ENCODE assay signal across 12 cellular contexts in the genomic region with DNA sequence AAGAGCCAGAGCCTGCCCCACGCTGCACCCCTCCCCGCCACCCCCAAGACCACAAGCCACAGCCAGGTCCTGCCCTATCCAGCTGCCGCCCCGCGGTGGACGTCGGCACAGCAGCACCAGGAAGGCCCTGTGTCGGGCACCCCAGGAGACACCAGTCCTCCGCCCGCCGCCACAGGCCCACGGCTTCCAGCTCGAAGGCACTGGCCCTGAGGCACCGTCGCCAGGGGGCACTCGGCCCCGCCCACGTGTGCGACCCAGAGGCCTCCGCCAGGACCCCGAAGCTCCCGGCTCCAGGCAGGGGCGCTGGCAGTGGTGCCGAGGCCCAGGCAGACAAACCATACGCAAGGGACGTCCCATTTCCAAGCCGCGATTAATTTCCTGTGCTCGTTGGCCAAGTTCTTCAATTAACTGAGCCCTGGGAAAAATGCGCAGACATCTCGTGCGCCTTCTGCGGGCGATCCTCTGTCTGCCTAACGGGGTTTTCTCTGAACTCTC. TPM values are rescaled to one million over a fixed set of nuclear protein-coding genes. Genes with fewer than 3 reads are reported as not detected.
DNase-seq lines count a peak whose midpoint lies in the region; ATAC-seq and TF ChIP-seq lines count a peak whose summit lies in the region.
"Had no signal": no experiment of that assay in that cellular context is flagged by ENCODE, and none has a peak within 500 bp of the region (broad histone marks: within the 10 kb centered on the region; RNA-seq: fewer than 3 reads in every experiment).

No MANE protein-coding gene starts in this region.

- intact Hi-C loops in left ventricle myocardium inferior (cut with micrococcal nuclease) (no loop called here), Right ventricle myocardium superior (cut with DNase I) (no loop called here)

- DNase-seq in left ventricle myocardium inferior, result no peak
- DNase-seq in Right ventricle myocardium superior, result no peak
- DNase-seq in NT2/D1 (ENCODE audit: low read depth, low spot score), result no peak
- DNase-seq in stimulated activated naive B cell treated with anti-CD40 and anti-IgM and Interleukin-4, amounts not matched to agents 10 μg/mL and 1 μg/mL and 100 μg/mL, for 72 hours, result no peak
- DNase-seq in progenitor cell of endocrine pancreas (ENCODE audit: low spot score, unreplicated experiment), result no peak
- no peak for DNase-seq in activated effector memory CD4-positive, alpha-beta T cell treated with Interleukin-2 at 50 U/mL for 16 hours

- H3K27me3 Mint-ChIP-seq in stimulated activated naive B cell treated with anti-CD40 and anti-IgM and Interleukin-4, amounts not matched to agents 10 μg/mL and 1 μg/mL and 100 μg/mL, for 72 hours, result peaks cover 48 to 72% of the 10 kb centered on the region in 2 donors
- no peaks in the 10 kb centered on the region for H3K27me3 Mint-ChIP-seq in progenitor cell of endocrine pancreas

- H3K9me3 Mint-ChIP-seq in stimulated activated naive B cell treated with anti-CD40 and anti-IgM and Interleukin-4, amounts not matched to agents 10 μg/mL and 1 μg/mL and 100 μg/mL, for 72 hours, result no peaks in the 10 kb centered on the region
- no peaks in the 10 kb centered on the region for H3K9me3 Mint-ChIP-seq in progenitor cell of endocrine pancreas (ENCODE audit: low read depth)
- H3K9me3 Mint-ChIP-seq: type B pancreatic cell had no signal

- TF ChIP-seq CTCF in left ventricle myocardium inferior (IDR thresholded peaks at IDR 0.05; ENCODE audit: borderline replicate concordance) (peak; percentile 32), progenitor cell of endocrine pancreas (IDR thresholded peaks at IDR 0.05; ENCODE audit: unreplicated experiment) (no peak)

- H3K36me3 Mint-ChIP-seq in stimulated activated naive B cell treated with anti-CD40 and anti-IgM and Interleukin-4, amounts not matched to agents 10 μg/mL and 1 μg/mL and 100 μg/mL, for 72 hours, result no peaks in the 10 kb centered on the region
- H3K36me3 Mint-ChIP-seq in progenitor cell of endocrine pancreas (ENCODE audit: insufficient read depth), result no peaks in the 10 kb centered on the region
- H3K36me3 Mint-ChIP-seq: type B pancreatic cell had no signal

- H3K36me3 ChIP-seq in left ventricle myocardium inferior (no peaks in the 10 kb centered on the region), NT2/D1 (ENCODE audit: insufficient read depth, insufficient read length, low read length) (peaks cover 4% of the 10 kb centered on the region)
- H3K36me3 ChIP-seq: gastroesophageal sphincter had no signal

- H3K4me1 ChIP-seq in left ventricle myocardium inferior, result peaks cover 47% of the 10 kb centered on the region
- peaks cover 33% of the 10 kb centered on the region for H3K4me1 ChIP-seq in NT2/D1 (ENCODE audit: insufficient read depth, insufficient read length)

- peak overlapping the region; percentile 9 for H3K9ac ChIP-seq in NT2/D1 (ENCODE audit: insufficient read length, low read depth)

- no peak for ATAC-seq in Right ventricle myocardium superior (ENCODE audit: poor library complexity)
- ATAC-seq in stimulated activated naive B cell treated with anti-CD40 and anti-IgM and Interleukin-4, amounts not matched to agents 10 μg/mL and 1 μg/mL and 100 μg/mL, for 72 hours (replicated peaks), result peak; percentile 40 to 66
- no peak for ATAC-seq in GM21360 (IDR thresholded peaks at IDR 0.05; ENCODE audit: unreplicated experiment)

- H3K4me3 ChIP-seq in left ventricle myocardium inferior (peak overlapping the region; percentile 56), NT2/D1 (ENCODE audit: insufficient read length, low read depth) (no peak overlapping the region)

- peaks cover 76% of the 10 kb centered on the region for H3K27me3 ChIP-seq in left ventricle myocardium inferior (ENCODE audit: low read depth)
- H3K27me3 ChIP-seq in NT2/D1 (ENCODE audit: insufficient read depth, insufficient read length), result no peaks in the 10 kb centered on the region

- no peak overlapping the region for H3K4me3 Mint-ChIP-seq in stimulated activated naive B cell treated with anti-CD40 and anti-IgM and Interleukin-4, amounts not matched to agents 10 μg/mL and 1 μg/mL and 100 μg/mL, for 72 hours
- no peak overlapping the region for H3K4me3 Mint-ChIP-seq in progenitor cell of endocrine pancreas (ENCODE audit: low read depth)
- H3K4me3 Mint-ChIP-seq: type B pancreatic cell had no signal

- H3K9me3 ChIP-seq in left ventricle myocardium inferior (replicated peaks), result no peaks in the 10 kb centered on the region
- no peaks in the 10 kb centered on the region for H3K9me3 ChIP-seq in NT2/D1 (ENCODE audit: insufficient read depth, low read length)
- H3K9me3 ChIP-seq: gastroesophageal sphincter had no signal

- H3K27ac Mint-ChIP-seq in stimulated activated naive B cell treated with anti-CD40 and anti-IgM and Interleukin-4, amounts not matched to agents 10 μg/mL and 1 μg/mL and 100 μg/mL, for 72 hours, result no peak overlapping the region
- H3K27ac Mint-ChIP-seq in progenitor cell of endocrine pancreas, result no peak overlapping the region
- H3K27ac Mint-ChIP-seq: type B pancreatic cell had no signal

- H3K27ac ChIP-seq in left ventricle myocardium inferior (replicated peaks) (peak overlapping the region; percentile 52), cingulate gyrus (ENCODE audit: low read depth, low read length) (peak overlapping the region; percentile 92)
- H3K27ac ChIP-seq: gastroesophageal sphincter had no signal

- H3K4me1 Mint-ChIP-seq in stimulated activated naive B cell treated with anti-CD40 and anti-IgM and Interleukin-4, amounts not matched to agents 10 μg/mL and 1 μg/mL and 100 μg/mL, for 72 hours, result peaks cover 8 to 32% of the 10 kb centered on the region in 2 donors
- H3K4me1 Mint-ChIP-seq in progenitor cell of endocrine pancreas (ENCODE audit: low read depth), result no peaks in the 10 kb centered on the region

RNA-seq across cellular contexts. Expression of gene KCNQ2, which starts 19.4 kb away (rescaled TPM):
- 2.3 TPM for total RNA-seq in left ventricle myocardium inferior
- 0.89 TPM for total RNA-seq in Right ventricle myocardium superior
- total RNA-seq in progenitor cell of endocrine pancreas, result 14.6 and 15.6 TPM in 2 replicates
- total RNA-seq: bronchial epithelial cell, IMR-90 had no signal

RNA-seq across cellular contexts. Expression of gene EEF1A2, which starts 45.8 kb away (rescaled TPM):
- total RNA-seq in left ventricle myocardium inferior, result 1,286 TPM
- total RNA-seq in Right ventricle myocardium superior, result 1,229 TPM
- total RNA-seq in progenitor cell of endocrine pancreas, result 11.0 and 11.8 TPM in 2 replicates

Comparison
In these comparisons a context has a peak if more than half of its experiments do, and no peak if none do; other contexts are left out.
1. ATAC-seq: peak in stimulated activated naive B cell treated with anti-CD40 and anti-IgM and Interleukin-4, amounts not matched to agents 10 μg/mL and 1 μg/mL and 100 μg/mL, for 72 hours (2 of 2); none in Right ventricle myocardium superior (single experiment) and GM21360 (single experiment).
2. RNA of gene EEF1A2, which starts 45.8 kb away (total RNA-seq): 1,286 TPM in left ventricle myocardium inferior (single experiment) and 1,229 TPM in Right ventricle myocardium superior (single experiment); 11.0 to 11.8 TPM in progenitor cell of endocrine pancreas; every median in the first group is over 10 times any median in the second.